Comparison of ENCODE assay signal across 8 cellular contexts in the genomic region with DNA sequence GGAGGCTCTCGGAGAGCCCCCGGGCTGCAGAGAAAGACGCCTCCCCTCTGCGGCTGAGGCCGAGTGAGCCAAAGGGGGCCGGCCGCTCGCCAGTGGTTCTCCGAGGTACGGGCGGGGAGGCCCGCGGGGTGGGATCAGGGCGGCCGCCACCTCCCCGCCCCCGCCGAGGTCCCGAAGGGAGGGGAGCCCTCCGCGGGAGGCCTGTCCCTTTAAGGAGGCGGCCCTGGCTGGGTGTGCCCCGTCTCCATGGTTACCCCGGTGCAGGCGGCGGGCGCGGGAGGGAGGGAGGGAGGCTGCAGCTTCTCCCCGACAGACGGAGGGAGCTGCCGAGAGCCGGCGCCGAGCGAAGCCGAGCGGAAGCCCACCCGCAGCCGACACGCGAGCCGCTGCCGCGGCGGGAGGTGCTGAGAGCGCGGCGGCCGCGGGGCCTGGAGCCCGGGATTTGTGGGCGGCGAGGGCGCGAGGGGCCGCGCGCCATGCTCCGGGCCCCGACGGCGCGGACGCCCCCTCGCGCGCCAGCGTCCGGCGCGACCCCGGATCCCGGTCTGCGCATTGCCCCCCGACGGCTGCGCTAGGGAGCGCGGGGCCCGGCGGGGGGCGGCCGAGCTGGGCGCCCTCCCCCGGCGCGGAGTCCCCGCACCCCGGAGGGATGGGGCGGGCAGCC. TPM values are rescaled to one million over a fixed set of nuclear protein-coding genes. Genes with fewer than 3 reads are reported as not detected.
DNase-seq lines count a peak whose midpoint lies in the region; ATAC-seq and TF ChIP-seq lines count a peak whose summit lies in the region.

A gene with protein sequence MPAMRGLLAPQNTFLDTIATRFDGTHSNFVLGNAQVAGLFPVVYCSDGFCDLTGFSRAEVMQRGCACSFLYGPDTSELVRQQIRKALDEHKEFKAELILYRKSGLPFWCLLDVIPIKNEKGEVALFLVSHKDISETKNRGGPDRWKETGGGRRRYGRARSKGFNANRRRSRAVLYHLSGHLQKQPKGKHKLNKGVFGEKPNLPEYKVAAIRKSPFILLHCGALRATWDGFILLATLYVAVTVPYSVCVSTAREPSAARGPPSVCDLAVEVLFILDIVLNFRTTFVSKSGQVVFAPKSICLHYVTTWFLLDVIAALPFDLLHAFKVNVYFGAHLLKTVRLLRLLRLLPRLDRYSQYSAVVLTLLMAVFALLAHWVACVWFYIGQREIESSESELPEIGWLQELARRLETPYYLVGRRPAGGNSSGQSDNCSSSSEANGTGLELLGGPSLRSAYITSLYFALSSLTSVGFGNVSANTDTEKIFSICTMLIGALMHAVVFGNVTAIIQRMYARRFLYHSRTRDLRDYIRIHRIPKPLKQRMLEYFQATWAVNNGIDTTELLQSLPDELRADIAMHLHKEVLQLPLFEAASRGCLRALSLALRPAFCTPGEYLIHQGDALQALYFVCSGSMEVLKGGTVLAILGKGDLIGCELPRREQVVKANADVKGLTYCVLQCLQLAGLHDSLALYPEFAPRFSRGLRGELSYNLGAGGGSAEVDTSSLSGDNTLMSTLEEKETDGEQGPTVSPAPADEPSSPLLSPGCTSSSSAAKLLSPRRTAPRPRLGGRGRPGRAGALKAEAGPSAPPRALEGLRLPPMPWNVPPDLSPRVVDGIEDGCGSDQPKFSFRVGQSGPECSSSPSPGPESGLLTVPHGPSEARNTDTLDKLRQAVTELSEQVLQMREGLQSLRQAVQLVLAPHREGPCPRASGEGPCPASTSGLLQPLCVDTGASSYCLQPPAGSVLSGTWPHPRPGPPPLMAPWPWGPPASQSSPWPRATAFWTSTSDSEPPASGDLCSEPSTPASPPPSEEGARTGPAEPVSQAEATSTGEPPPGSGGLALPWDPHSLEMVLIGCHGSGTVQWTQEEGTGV (plus strand): TSS at position 291 of the 664 bp plus-strand sequence. CDS start 387 bp downstream, outside the sequence.

- H3K4me3 ChIP-seq in CD4-positive, alpha-beta memory T cell (ENCODE audit: low read length in 2 of 2) = peak within 1 kb of the TSS; percentile 62 to 69
- H3K4me3 ChIP-seq in right atrium auricular region = peak within 1 kb of the TSS; percentile 21 to 57
- H3K4me3 ChIP-seq in rectal smooth muscle tissue (ENCODE audit: low read length) = peak within 1 kb of the TSS; percentile 63
- peak within 1 kb of the TSS; percentile 53 for H3K4me3 ChIP-seq in urinary bladder (ENCODE audit: low read depth, low read length)

- under 1% methylated on average over 90 of the region's 90 CpGs for WGBS in urinary bladder

- H3K27me3 ChIP-seq in CD4-positive, alpha-beta memory T cell (ENCODE audit: insufficient read depth, low read length) = no peaks in the 10 kb centered on the region
- peaks cover 0 to 13% of the 10 kb centered on the region in 2 donors for H3K27me3 ChIP-seq in right atrium auricular region
- H3K27me3 ChIP-seq in rectal smooth muscle tissue (ENCODE audit: control insufficient read depth, insufficient read depth, low read length) = peaks cover 21% of the 10 kb centered on the region

- H3K9ac ChIP-seq in rectal smooth muscle tissue (ENCODE audit: low read length) = no peak within 1 kb of the TSS

- H3K27ac ChIP-seq in CD4-positive, alpha-beta memory T cell (ENCODE audit: low read depth, low read length) = no peak within 1 kb of the TSS
- H3K27ac ChIP-seq in right atrium auricular region (no peak within 1 kb of the TSS), rectal smooth muscle tissue (ENCODE audit: low read depth, low read length) (no peak within 1 kb of the TSS), urinary bladder (ENCODE audit: low read depth) (no peak within 1 kb of the TSS)

- peak within 1 kb of the TSS in 6 of 7 donors; percentile 46 to 70 (median 66) for H3K27ac Mint-ChIP-seq in CD4-positive, alpha-beta memory T cell

- peaks cover 0 to 5% of the 10 kb centered on the region in 2 donors for H3K27me3 Mint-ChIP-seq in CD4-positive, alpha-beta memory T cell

- H3K36me3 Mint-ChIP-seq in CD4-positive, alpha-beta memory T cell = peaks cover 0 to 1% of the 10 kb centered on the region in 2 donors

- peak within 1 kb of the TSS; percentile 73 to 85 (median 79) for H3K4me3 Mint-ChIP-seq in CD4-positive, alpha-beta memory T cell

- no peaks in the 10 kb centered on the region for H3K9me3 ChIP-seq in CD4-positive, alpha-beta memory T cell (ENCODE audit: control insufficient read depth in 1 of 2, low read length in 2 of 2)
- H3K9me3 ChIP-seq in right atrium auricular region = no peaks in the 10 kb centered on the region

- CTCF ChIA-PET in CD4-positive, alpha-beta memory T cell (lab: Charles Lee; ENCODE audit: partially characterized antibody) = interaction anchor here (0.9 to 2.8 kb wide), 4 partner anchors 15 to 180 kb away, joined by 3 to 12 read pairs (median 3); no protein-coding TSS in a partner anchor

- peak; percentile 49 for ATAC-seq in GM21786 (IDR thresholded peaks at IDR 0.05; ENCODE audit: unreplicated experiment)

- H3K4me1 Mint-ChIP-seq in CD4-positive, alpha-beta memory T cell = peaks cover 8 to 38% (median 19%) of the 10 kb centered on the region in 4 donors

- intact Hi-C loops in CD4-positive, alpha-beta memory T cell (cut with micrococcal nuclease) = loop anchor here (1.0 to 2.0 kb wide), 4 partner anchors 29 to 304 kb away; a partner anchor contains a TSS

- DNase-seq in CD4-positive, alpha-beta memory T cell = peak; percentile 86 to 95 (median 88)
- DNase-seq in NCI-H1105 (lab: John Stamatoyannopoulos, UW) = peak; percentile 76
- peak; percentile 74 to 92 (median 81) for DNase-seq in T-helper 2 cell
- DNase-seq in amygdala (lab: John Stamatoyannopoulos, UW) = peak in 49 of 56 donors; percentile 17 to 82 (median 66)
- peak; percentile 71 for DNase-seq in right atrium auricular region (ENCODE audit: low spot score)

- no peaks in the 10 kb centered on the region for H3K36me3 ChIP-seq in CD4-positive, alpha-beta memory T cell (ENCODE audit: insufficient read depth, low read length)
- H3K36me3 ChIP-seq in right atrium auricular region (no peaks in the 10 kb centered on the region), rectal smooth muscle tissue (ENCODE audit: control insufficient read depth, insufficient read depth, low read length) (no peaks in the 10 kb centered on the region), urinary bladder (ENCODE audit: insufficient read depth) (no peaks in the 10 kb centered on the region)

- no peak for TF ChIP-seq CTCF in right atrium auricular region (IDR thresholded peaks at IDR 0.05)

- peaks cover 21% of the 10 kb centered on the region for H3K4me1 ChIP-seq in CD4-positive, alpha-beta memory T cell (ENCODE audit: insufficient read depth, low read length)
- peaks cover 0 to 14% of the 10 kb centered on the region in 2 donors for H3K4me1 ChIP-seq in right atrium auricular region
- H3K4me1 ChIP-seq in rectal smooth muscle tissue (ENCODE audit: control insufficient read depth, insufficient read depth, low read length) = peaks cover 4% of the 10 kb centered on the region
- no peaks in the 10 kb centered on the region for H3K4me1 ChIP-seq in urinary bladder (ENCODE audit: insufficient read depth)

- H3K9me3 Mint-ChIP-seq in CD4-positive, alpha-beta memory T cell = no peaks in the 10 kb centered on the region

- POLR2A ChIA-PET in CD4-positive, alpha-beta memory T cell (lab: Charles Lee; ENCODE audit: partially characterized antibody) = interaction anchor here (0.7 to 2.8 kb wide), 5 partner anchors 12 to 84 kb away, joined by 3 to 19 read pairs (median 3); a partner anchor contains a TSS

RNA-seq across cellular contexts. Expression of the gene that starts here (rescaled TPM):
- total RNA-seq in CD4-positive, alpha-beta memory T cell = 1 to 10 TPM; 1.3 to 2.4 TPM
- polyA plus RNA-seq in CD4-positive, alpha-beta memory T cell = 1 to 10 TPM in 1 of 2 donors, under 1 TPM in 1; 0.97 to 1.5 TPM
- total RNA-seq in right atrium auricular region = 1 to 10 TPM in 1 of 2 donors, under 1 TPM in 1; 0.19 to 1.0 TPM
- total RNA-seq in urinary bladder = 0.58 TPM
- 0.28 TPM for polyA plus RNA-seq in urinary bladder
